ENCODE assay signal across 1 cellular context in the genomic region with DNA sequence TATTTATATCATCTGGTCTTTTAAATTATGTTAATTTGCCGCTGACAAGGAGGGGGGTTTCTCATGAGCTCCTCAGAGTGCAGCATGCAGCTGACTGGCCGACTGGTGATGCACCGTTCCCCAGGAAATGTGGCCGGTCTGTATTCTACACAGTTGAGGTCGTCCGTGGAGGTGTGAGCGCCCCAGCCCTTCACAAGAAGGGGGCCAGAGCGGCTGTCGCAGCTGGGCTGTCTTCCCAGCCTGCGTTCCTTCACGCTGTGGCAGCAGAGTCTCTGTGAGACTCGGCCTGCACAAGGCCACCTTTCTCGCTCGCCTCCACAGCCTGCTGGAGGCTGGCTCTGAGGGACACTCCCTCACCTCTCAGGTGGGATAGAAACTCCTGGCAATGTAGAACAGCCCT.
TF ChIP-seq lines count a peak whose summit lies in the region.

No MANE protein-coding gene starts in this region.

TF ChIP-seq in GM23338, 12 proteins besides CTCF, POLR2A, EP300 and RAD21 (continued from another document):
- TF ChIP-seq, protein P1, sequence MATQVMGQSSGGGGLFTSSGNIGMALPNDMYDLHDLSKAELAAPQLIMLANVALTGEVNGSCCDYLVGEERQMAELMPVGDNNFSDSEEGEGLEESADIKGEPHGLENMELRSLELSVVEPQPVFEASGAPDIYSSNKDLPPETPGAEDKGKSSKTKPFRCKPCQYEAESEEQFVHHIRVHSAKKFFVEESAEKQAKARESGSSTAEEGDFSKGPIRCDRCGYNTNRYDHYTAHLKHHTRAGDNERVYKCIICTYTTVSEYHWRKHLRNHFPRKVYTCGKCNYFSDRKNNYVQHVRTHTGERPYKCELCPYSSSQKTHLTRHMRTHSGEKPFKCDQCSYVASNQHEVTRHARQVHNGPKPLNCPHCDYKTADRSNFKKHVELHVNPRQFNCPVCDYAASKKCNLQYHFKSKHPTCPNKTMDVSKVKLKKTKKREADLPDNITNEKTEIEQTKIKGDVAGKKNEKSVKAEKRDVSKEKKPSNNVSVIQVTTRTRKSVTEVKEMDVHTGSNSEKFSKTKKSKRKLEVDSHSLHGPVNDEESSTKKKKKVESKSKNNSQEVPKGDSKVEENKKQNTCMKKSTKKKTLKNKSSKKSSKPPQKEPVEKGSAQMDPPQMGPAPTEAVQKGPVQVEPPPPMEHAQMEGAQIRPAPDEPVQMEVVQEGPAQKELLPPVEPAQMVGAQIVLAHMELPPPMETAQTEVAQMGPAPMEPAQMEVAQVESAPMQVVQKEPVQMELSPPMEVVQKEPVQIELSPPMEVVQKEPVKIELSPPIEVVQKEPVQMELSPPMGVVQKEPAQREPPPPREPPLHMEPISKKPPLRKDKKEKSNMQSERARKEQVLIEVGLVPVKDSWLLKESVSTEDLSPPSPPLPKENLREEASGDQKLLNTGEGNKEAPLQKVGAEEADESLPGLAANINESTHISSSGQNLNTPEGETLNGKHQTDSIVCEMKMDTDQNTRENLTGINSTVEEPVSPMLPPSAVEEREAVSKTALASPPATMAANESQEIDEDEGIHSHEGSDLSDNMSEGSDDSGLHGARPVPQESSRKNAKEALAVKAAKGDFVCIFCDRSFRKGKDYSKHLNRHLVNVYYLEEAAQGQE (IDR thresholded peaks at IDR 0.05; ENCODE audit: unreplicated experiment), result no peak
- TF ChIP-seq STAT1 (IDR thresholded peaks at IDR 0.05; ENCODE audit: unreplicated experiment) (no peak), POLR2AphosphoS5 (IDR thresholded peaks at IDR 0.05; ENCODE audit: low read depth) (no peak)
TF ChIP-seq in GM23338: peak in this region for 0.
